Comparison of ENCODE assay signal across 9 cellular contexts in the genomic region with DNA sequence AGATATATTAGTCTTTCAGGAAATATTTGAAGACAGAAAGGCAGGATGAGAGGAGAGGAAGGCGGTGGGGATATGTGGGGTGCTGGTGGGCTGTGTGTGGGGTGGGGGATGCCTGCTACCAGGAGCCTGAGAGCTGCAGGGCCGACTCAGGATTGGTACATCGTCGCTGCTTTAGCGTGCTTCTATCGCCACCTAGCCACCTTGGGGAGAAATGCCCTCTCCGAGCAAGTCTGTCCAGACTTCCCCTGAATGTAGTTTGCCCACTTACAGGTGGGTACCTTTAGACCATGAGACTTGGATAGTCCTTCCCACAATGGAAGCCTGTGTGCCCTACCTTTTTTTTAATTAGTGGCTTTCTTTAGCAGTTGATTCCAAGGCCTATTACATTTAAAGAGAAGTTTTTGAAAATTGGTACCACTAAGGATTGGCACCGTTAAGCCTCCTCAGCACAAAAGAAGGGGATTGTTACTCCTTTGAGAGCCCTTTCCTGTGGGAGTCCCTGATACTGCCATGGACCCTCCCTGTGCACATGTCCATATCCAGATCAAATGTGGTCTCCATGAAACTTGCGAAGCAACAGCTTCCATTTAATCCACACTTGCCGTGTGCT.
DNase-seq lines count a peak whose midpoint lies in the region; ATAC-seq and TF ChIP-seq lines count a peak whose summit lies in the region.
"Had no signal": no experiment of that assay in that cellular context is flagged by ENCODE, and none has a peak within 500 bp of the region (broad histone marks: within the 10 kb centered on the region; RNA-seq: fewer than 3 reads in every experiment).

No MANE protein-coding gene starts in this region.

- DNase-seq in Caco-2: peak; percentile 64 to 70
- peak; percentile 14 for DNase-seq in LNCaP clone FGC (ENCODE audit: low read depth)
- peak; percentile 5 for DNase-seq in SHP77 treated with DMSO at 0.1 percent for 48 hours (lab: John Stamatoyannopoulos, UW)
- DNase-seq in activated naive CD4-positive, alpha-beta T cell treated with Interleukin-2 at 50 U/mL for 16 hours: peak; percentile 46
- peak; percentile 78 for DNase-seq in glutamatergic neuron
- peak; percentile 38 for DNase-seq in prostate gland (ENCODE audit: low spot score)

- H3K9me3 ChIP-seq in Caco-2 (no peaks in the 10 kb centered on the region), prostate gland (no peaks in the 10 kb centered on the region)

- 28% methylated on average over 10 of the region's 10 CpGs for WGBS in prostate gland

- intact Hi-C loops in Caco-2 (cut with micrococcal nuclease; ENCODE audit: unreplicated experiment): loop anchor here (1.0 to 10.0 kb wide), 4 partner anchors 184 to 510 kb away; no protein-coding TSS in a partner anchor
- intact Hi-C loops in prostate gland (cut with DNase I): loop anchor here (2.0 kb wide), 1 partner anchor 334 kb away; no protein-coding TSS in a partner anchor

- TF ChIP-seq CTCF in Caco-2 (IDR thresholded peaks at IDR 0.05; ENCODE audit: insufficient read depth in 1 of 2, low read depth in 1 of 2, low read length in 1 of 2, severe bottlenecking in 1 of 2, unreplicated experiment in 1 of 2) (peak; percentile 90 to 91), LNCaP clone FGC (IDR thresholded peaks at IDR 0.05; ENCODE audit: control insufficient read depth, extremely low read depth, insufficient read depth) (peak; percentile 93), glutamatergic neuron (IDR thresholded peaks at IDR 0.05; ENCODE audit: partially characterized antibody, unreplicated experiment) (peak; percentile 48), prostate gland (IDR thresholded peaks at IDR 0.05) (peak; percentile 32 to 64 (median 60))

- no peak overlapping the region for H3K27ac ChIP-seq in prostate gland

- TF ChIP-seq POLR2A in prostate gland (IDR thresholded peaks at IDR 0.05): no peak

- H3K36me3 ChIP-seq in Caco-2 (ENCODE audit: control insufficient read depth, insufficient read depth, low read length): no peaks in the 10 kb centered on the region
- no peaks in the 10 kb centered on the region for H3K36me3 ChIP-seq in prostate gland

- H3K27me3 ChIP-seq in Caco-2 (replicated peaks; ENCODE audit: control insufficient read depth, insufficient read depth, low read length) (no peaks in the 10 kb centered on the region), prostate gland (replicated peaks; ENCODE audit: insufficient read depth) (no peaks in the 10 kb centered on the region)

- H3K4me3 Mint-ChIP-seq in Caco-2 (ENCODE audit: unreplicated experiment): no peak overlapping the region
- H3K4me3 Mint-ChIP-seq in glutamatergic neuron (ENCODE audit: unreplicated experiment): no peak overlapping the region
- H3K4me3 Mint-ChIP-seq: T-helper 1 cell treated with Interleukin-12 subunit alpha and Interleukin-12 subunit beta and Interleukin-4 antibody, amounts not matched to agents 30 μg/mL and 1 μg/mL, for 36 hours had no signal

- no peaks in the 10 kb centered on the region for H3K36me3 Mint-ChIP-seq in Caco-2 (ENCODE audit: insufficient read depth, unreplicated experiment)
- no peaks in the 10 kb centered on the region for H3K36me3 Mint-ChIP-seq in glutamatergic neuron (ENCODE audit: unreplicated experiment)

- H3K9me3 Mint-ChIP-seq in Caco-2 (ENCODE audit: unreplicated experiment) (no peaks in the 10 kb centered on the region), glutamatergic neuron (ENCODE audit: unreplicated experiment) (peaks cover 4% of the 10 kb centered on the region)
- H3K9me3 Mint-ChIP-seq: T-helper 1 cell treated with Interleukin-12 subunit alpha and Interleukin-12 subunit beta and Interleukin-4 antibody, amounts not matched to agents 30 μg/mL and 1 μg/mL, for 36 hours had no signal

- H3K27ac Mint-ChIP-seq in Caco-2 (ENCODE audit: unreplicated experiment): no peak overlapping the region
- no peak overlapping the region for H3K27ac Mint-ChIP-seq in glutamatergic neuron (ENCODE audit: unreplicated experiment)
- H3K27ac Mint-ChIP-seq: T-helper 1 cell treated with Interleukin-12 subunit alpha and Interleukin-12 subunit beta and Interleukin-4 antibody, amounts not matched to agents 30 μg/mL and 1 μg/mL, for 36 hours had no signal

- CTCF ChIA-PET in Caco-2 (lab: Charles Lee): interaction anchor here (0.6 to 2.0 kb wide), 15 partner anchors 9 to 684 kb away, joined by 3 to 29 read pairs (median 3); partner anchors contain the start of gene MTCL1

- BruUV-seq in Caco-2 (replicated peaks; lab: Mats Ljungman, UMichigan): no TSS peak

- H3K4me1 Mint-ChIP-seq in Caco-2 (ENCODE audit: low read depth, unreplicated experiment) (no peaks in the 10 kb centered on the region), glutamatergic neuron (ENCODE audit: low read depth, unreplicated experiment) (peaks cover 14% of the 10 kb centered on the region)

- H3K27me3 Mint-ChIP-seq in Caco-2 (ENCODE audit: insufficient read depth, unreplicated experiment): no peaks in the 10 kb centered on the region
- no peaks in the 10 kb centered on the region for H3K27me3 Mint-ChIP-seq in glutamatergic neuron (ENCODE audit: unreplicated experiment)

- H3K4me1 ChIP-seq in Caco-2 (no peaks in the 10 kb centered on the region), prostate gland (replicated peaks) (no peaks in the 10 kb centered on the region)

- POLR2A ChIA-PET in Caco-2 (lab: Charles Lee): no interaction called here

- ATAC-seq in GM21576 (IDR thresholded peaks at IDR 0.05; ENCODE audit: unreplicated experiment): peak; percentile 76
- ATAC-seq in GM19467 (IDR thresholded peaks at IDR 0.05; ENCODE audit: unreplicated experiment): no peak

- H3K4me3 ChIP-seq in Caco-2 (ENCODE audit: low read depth, low read length) (no peak overlapping the region), LNCaP clone FGC (ENCODE audit: low read depth, low read length) (no peak overlapping the region), prostate gland (no peak overlapping the region)

Comparison
In these comparisons a context has a peak if more than half of its experiments do, and no peak if none do; other contexts are left out.
1. DNase-seq: peak in every context shown above with its lines; median percentile 78 in glutamatergic neuron; 67 in Caco-2; 46 in activated naive CD4-positive, alpha-beta T cell treated with Interleukin-2 at 50 U/mL for 16 hours; 38 in prostate gland; 14 in LNCaP clone FGC; 5 in SHP77 treated with DMSO at 0.1 percent for 48 hours.